1 cellular context compared by ENCODE assay signal in genomic region chr2:151269798-151270568, GRCh38.
TF ChIP-seq lines count a peak whose summit lies in the region.

No MANE protein-coding gene starts in this region.

TF ChIP-seq in K562, 482 proteins besides CTCF, POLR2A, EP300 and RAD21:
- TF ChIP-seq ATF3 (IDR thresholded peaks at IDR 0.05): peak; percentile 36; the same call in 1 of the 2 replicates
- TF ChIP-seq ATF3 (CRISPR knock-in tag; conservative IDR thresholded peaks at IDR 0.05): no peak
- TF ChIP-seq C11orf30 (IDR thresholded peaks at IDR 0.05; ENCODE audit: low read depth): peak; percentile 38; the same call in 1 of the 2 replicates
- peak; percentile 48 for TF ChIP-seq ZNF316 (IDR thresholded peaks at IDR 0.05)
- TF ChIP-seq FOSL1 (tag; conservative IDR thresholded peaks at IDR 0.05): peak; percentile 67
- 0 out of 2 replicates have a peak, but pooled peaks have one; percentile 10 for TF ChIP-seq JUN (IDR thresholded peaks at IDR 0.05; ENCODE audit: borderline replicate concordance, low read depth, low read length)
- no peak for TF ChIP-seq JUN (CRISPR knock-in tag; IDR thresholded peaks at IDR 0.05; ENCODE audit: borderline replicate concordance)
- TF ChIP-seq JUND (IDR thresholded peaks at IDR 0.05; ENCODE audit: borderline replicate concordance, low read depth, low read length): peak; percentile 42; the same call in 1 of the 2 replicates
- 0 out of 3 replicates have a peak, but pooled peaks have one; percentile 28 for TF ChIP-seq JUND (tag; IDR thresholded peaks at IDR 0.05; ENCODE audit: borderline replicate concordance, low read depth, low read length)
- peak; percentile 32; the same call in 1 of the 2 replicates for TF ChIP-seq NFE2 (IDR thresholded peaks at IDR 0.05; ENCODE audit: low read depth)
- no peak for TF ChIP-seq DACH1 (IDR thresholded peaks at IDR 0.05; ENCODE audit: partially characterized antibody)
- TF ChIP-seq ZBTB11 (CRISPR knock-in tag; IDR thresholded peaks at IDR 0.05): no peak
- TF ChIP-seq MAFG (tag; conservative IDR thresholded peaks at IDR 0.05): 0 out of 2 replicates have a peak, but pooled peaks have one; percentile 24
